ENCODE assay signal across 9 cellular contexts in genomic region chr11:12914401-12914912, GRCh38.
A peak's percentile ranks its signal among the peaks of the same experiment; 100 is the strongest.
DNase-seq lines count a peak whose midpoint lies in the region; ATAC-seq and TF ChIP-seq lines count a peak whose summit lies in the region.
"Had no signal": no experiment of that assay in that cellular context is flagged by ENCODE, and none has a peak within 500 bp of the region (broad histone marks: within the 10 kb centered on the region; RNA-seq: fewer than 3 reads in every experiment).

No MANE protein-coding gene starts in this region.

- no peaks in the 10 kb centered on the region for H4K20me1 ChIP-seq in KMS-11 (ENCODE audit: insufficient read depth)
- H4K20me1 ChIP-seq: BLaER1 treated with 17β-estradiol and CSF1 and Interleukin-3, amounts not matched to agents 10 nM and 100 nM had no signal

- no peak overlapping the region for H2BK12ac ChIP-seq in trophoblast cell (ENCODE audit: low read length)

- no peaks in the 10 kb centered on the region for H3K4me1 ChIP-seq in KMS-11 (ENCODE audit: low read depth, poor library complexity, severe bottlenecking)
- H3K4me1 ChIP-seq in trophoblast cell (ENCODE audit: control insufficient read depth in 1 of 2, insufficient read depth in 2 of 2, low read length in 2 of 2), result no peaks in the 10 kb centered on the region
- H3K4me1 ChIP-seq: BLaER1 treated with 17β-estradiol and CSF1 and Interleukin-3, amounts not matched to agents 10 nM and 100 nM had no signal

- H3K9ac ChIP-seq in KMS-11, result no peak overlapping the region
- H3K9ac ChIP-seq in trophoblast cell (ENCODE audit: low read length), result no peak overlapping the region
- H3K9ac ChIP-seq: BLaER1 treated with 17β-estradiol and CSF1 and Interleukin-3, amounts not matched to agents 10 nM and 100 nM had no signal

- H3K27ac ChIP-seq in KMS-11, result no peak overlapping the region
- no peak overlapping the region for H3K27ac ChIP-seq in trophoblast cell (ENCODE audit: low read depth, low read length)
- H3K27ac ChIP-seq: BLaER1 treated with 17β-estradiol and CSF1 and Interleukin-3, amounts not matched to agents 10 nM and 100 nM had no signal

- H3K79me2 ChIP-seq in KMS-11 (ENCODE audit: insufficient read depth, low read depth) (no peaks in the 10 kb centered on the region), trophoblast cell (ENCODE audit: control insufficient read depth, insufficient read depth, low read length, poor library complexity) (no peaks in the 10 kb centered on the region)

- H4K91ac ChIP-seq in trophoblast cell (ENCODE audit: low read depth, low read length), result no peak overlapping the region

- H4K12ac ChIP-seq in trophoblast cell (ENCODE audit: low read depth, low read length), result no peak overlapping the region

- H2BK120ac ChIP-seq in trophoblast cell (ENCODE audit: insufficient read depth, low read length, poor library complexity), result no peak overlapping the region

- ATAC-seq in HG02623 (IDR thresholded peaks at IDR 0.05; ENCODE audit: unreplicated experiment), result no peak

- no peak overlapping the region for H3K23ac ChIP-seq in trophoblast cell (ENCODE audit: low read length)

- H3K36me3 ChIP-seq in KMS-11 (ENCODE audit: insufficient read depth) (no peaks in the 10 kb centered on the region), trophoblast cell (ENCODE audit: control insufficient read depth in 1 of 2, insufficient read depth in 2 of 2, low read length in 2 of 2) (peaks cover 12 to 29% of the 10 kb centered on the region in 2 experiments)
- H3K36me3 ChIP-seq: BLaER1 treated with 17β-estradiol and CSF1 and Interleukin-3, amounts not matched to agents 10 nM and 100 nM had no signal

- no peaks in the 10 kb centered on the region for H3K9me3 ChIP-seq in trophoblast cell (ENCODE audit: insufficient read depth, low read depth, low read length)
- H3K9me3 ChIP-seq: BLaER1 treated with 17β-estradiol and CSF1 and Interleukin-3, amounts not matched to agents 10 nM and 100 nM had no signal

- no peaks in the 10 kb centered on the region for H3K27me3 ChIP-seq in KMS-11 (ENCODE audit: insufficient read depth, low read depth)
- no peaks in the 10 kb centered on the region for H3K27me3 ChIP-seq in trophoblast cell (ENCODE audit: insufficient read depth, low read length)
- H3K27me3 ChIP-seq: BLaER1 treated with 17β-estradiol and CSF1 and Interleukin-3, amounts not matched to agents 10 nM and 100 nM had no signal

- no peak overlapping the region for H3K4ac ChIP-seq in trophoblast cell (ENCODE audit: low read depth, low read length)

- no peak overlapping the region for H3K18ac ChIP-seq in trophoblast cell (ENCODE audit: low read length)

- no peaks in the 10 kb centered on the region for H3K79me1 ChIP-seq in trophoblast cell (ENCODE audit: low read length)

- H3K4me2 ChIP-seq in KMS-11 (no peak overlapping the region), trophoblast cell (ENCODE audit: low read length) (no peak overlapping the region)
- H3K4me2 ChIP-seq: BLaER1 treated with 17β-estradiol and CSF1 and Interleukin-3, amounts not matched to agents 10 nM and 100 nM had no signal

- H4K8ac ChIP-seq in trophoblast cell (ENCODE audit: low read depth, low read length), result no peak overlapping the region

- H2BK5ac ChIP-seq in trophoblast cell (ENCODE audit: low read depth, low read length, poor library complexity), result no peak overlapping the region

- TF ChIP-seq CTCF in KMS-11 (conservative IDR thresholded peaks at IDR 0.05; ENCODE audit: low read depth, low read length) (peak; percentile 60), WI38 (IDR thresholded peaks at IDR 0.05; ENCODE audit: low read depth, low read length) (peak; percentile 61)

- no CpG with 5 or more reads among the region's 11 CpGs for WGBS in trophoblast cell (ENCODE audit: extremely low coverage, insufficient coverage, insufficient read length)

- H3K4me3 ChIP-seq in KMS-11 (IDR thresholded peaks at IDR 0.05; ENCODE audit: insufficient read depth, low read depth, low read length) (no peak overlapping the region), WI38 (ENCODE audit: low read depth, low read length) (no peak overlapping the region), trophoblast cell (ENCODE audit: low read depth, low read length) (no peak overlapping the region)
- H3K4me3 ChIP-seq: BLaER1 treated with 17β-estradiol and CSF1 and Interleukin-3, amounts not matched to agents 10 nM and 100 nM had no signal

- peak; percentile 10 for DNase-seq in NCI-H1436 (lab: John Stamatoyannopoulos, UW)
- DNase-seq in NCI-H1436 treated with DMSO at 0.1 percent for 48 hours (lab: John Stamatoyannopoulos, UW), result no peak
- DNase-seq in globus pallidus (ENCODE audit: low spot score), result peak; percentile 94
- peak; percentile 20 to 61 for DNase-seq in trophoblast cell
- DNase-seq in SHP77 (lab: John Stamatoyannopoulos, UW), result no peak

- H2AFZ ChIP-seq in KMS-11 (ENCODE audit: low read depth) (no peak overlapping the region), trophoblast cell (ENCODE audit: insufficient read depth, low read length, poor library complexity) (no peak overlapping the region)

- H2AK5ac ChIP-seq in trophoblast cell (ENCODE audit: low read length), result no peak overlapping the region

- no peak overlapping the region for H3K14ac ChIP-seq in trophoblast cell (ENCODE audit: low read length)

Comparison
In these comparisons a context has a peak if more than half of its experiments do, and no peak if none do; other contexts are left out.
1. DNase-seq: peak in NCI-H1436 (single experiment), globus pallidus (single experiment) and trophoblast cell (2 of 2); none in NCI-H1436 treated with DMSO at 0.1 percent for 48 hours (single experiment) and SHP77 (0 of 2).